In the genomic region with DNA sequence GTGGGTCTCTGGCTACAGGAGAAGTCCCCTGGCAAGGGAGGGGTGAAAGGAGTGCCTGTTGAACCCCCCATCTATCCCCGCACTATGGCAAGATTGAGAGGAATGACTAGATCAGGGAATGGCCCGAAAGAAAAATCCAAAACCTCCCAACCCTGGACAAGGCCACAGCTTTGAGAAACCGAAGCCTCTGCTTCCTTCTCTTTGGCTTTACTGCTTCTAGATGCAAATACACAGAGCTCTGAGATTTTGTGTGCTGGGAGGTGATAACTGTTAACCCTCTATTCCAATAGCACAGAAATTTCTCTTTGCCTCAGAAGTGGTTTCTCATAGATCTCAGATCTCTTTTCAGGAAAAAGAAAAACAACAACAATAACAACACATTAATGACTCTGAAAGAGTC, we compare ENCODE assay signal across 1 cellular context.
TF ChIP-seq lines count a peak whose summit lies in the region.

No MANE protein-coding gene starts in this region.

TF ChIP-seq in SK-N-SH treated with all-trans-retinoic acid at 6 μM for 48 hours, 23 proteins besides CTCF, POLR2A, EP300 and RAD21 (continued from another document):
- TF ChIP-seq, protein P1, sequence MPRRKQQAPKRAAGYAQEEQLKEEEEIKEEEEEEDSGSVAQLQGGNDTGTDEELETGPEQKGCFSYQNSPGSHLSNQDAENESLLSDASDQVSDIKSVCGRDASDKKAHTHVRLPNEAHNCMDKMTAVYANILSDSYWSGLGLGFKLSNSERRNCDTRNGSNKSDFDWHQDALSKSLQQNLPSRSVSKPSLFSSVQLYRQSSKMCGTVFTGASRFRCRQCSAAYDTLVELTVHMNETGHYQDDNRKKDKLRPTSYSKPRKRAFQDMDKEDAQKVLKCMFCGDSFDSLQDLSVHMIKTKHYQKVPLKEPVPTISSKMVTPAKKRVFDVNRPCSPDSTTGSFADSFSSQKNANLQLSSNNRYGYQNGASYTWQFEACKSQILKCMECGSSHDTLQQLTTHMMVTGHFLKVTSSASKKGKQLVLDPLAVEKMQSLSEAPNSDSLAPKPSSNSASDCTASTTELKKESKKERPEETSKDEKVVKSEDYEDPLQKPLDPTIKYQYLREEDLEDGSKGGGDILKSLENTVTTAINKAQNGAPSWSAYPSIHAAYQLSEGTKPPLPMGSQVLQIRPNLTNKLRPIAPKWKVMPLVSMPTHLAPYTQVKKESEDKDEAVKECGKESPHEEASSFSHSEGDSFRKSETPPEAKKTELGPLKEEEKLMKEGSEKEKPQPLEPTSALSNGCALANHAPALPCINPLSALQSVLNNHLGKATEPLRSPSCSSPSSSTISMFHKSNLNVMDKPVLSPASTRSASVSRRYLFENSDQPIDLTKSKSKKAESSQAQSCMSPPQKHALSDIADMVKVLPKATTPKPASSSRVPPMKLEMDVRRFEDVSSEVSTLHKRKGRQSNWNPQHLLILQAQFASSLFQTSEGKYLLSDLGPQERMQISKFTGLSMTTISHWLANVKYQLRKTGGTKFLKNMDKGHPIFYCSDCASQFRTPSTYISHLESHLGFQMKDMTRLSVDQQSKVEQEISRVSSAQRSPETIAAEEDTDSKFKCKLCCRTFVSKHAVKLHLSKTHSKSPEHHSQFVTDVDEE (CRISPR knock-in tag; IDR thresholded peaks at IDR 0.05), result no peak
- no peak for TF ChIP-seq BACH2 (CRISPR knock-in tag; IDR thresholded peaks at IDR 0.05; ENCODE audit: borderline replicate concordance)
- TF ChIP-seq CSDC2 (CRISPR knock-in tag; IDR thresholded peaks at IDR 0.05), result no peak
- TF ChIP-seq ZFP3 (CRISPR knock-in tag; IDR thresholded peaks at IDR 0.05), result no peak
- no peak for TF ChIP-seq ZNF70 (CRISPR knock-in tag; IDR thresholded peaks at IDR 0.05)
- TF ChIP-seq ARNTL (CRISPR knock-in tag; IDR thresholded peaks at IDR 0.05; ENCODE audit: borderline replicate concordance, low read depth), result no peak
